37 cellular contexts compared by ENCODE assay signal in genomic region chr15:51699373-51699772, GRCh38. TPM values are rescaled to one million over a fixed set of nuclear protein-coding genes. Genes with fewer than 3 reads are reported as not detected.
"Had no signal": no experiment of that assay in that cellular context is flagged by ENCODE, and none has a peak within 500 bp of the region (broad histone marks: within the 10 kb centered on the region; RNA-seq: fewer than 3 reads in every experiment).

No MANE protein-coding gene starts in this region.

- H3K27me3 ChIP-seq: adrenal gland, ascending aorta, body of pancreas, cardiac muscle cell had no signal

- H3K9me3 ChIP-seq: adrenal gland, ascending aorta, body of pancreas, breast epithelium had no signal

- H3K4me3 ChIP-seq: adrenal gland, ascending aorta, body of pancreas, breast epithelium, cardiac muscle cell had no signal

- FAIRE-seq: astrocyte, bronchial epithelial cell had no signal

- ATAC-seq: activated naive CD4-positive, alpha-beta T cell treated with anti-CD3 and anti-CD28 coated beads, Interleukin-2, amount 50 U/mL, for 72 hours; activated naive CD8-positive, alpha-beta T cell treated with anti-CD3 and anti-CD28 coated beads, Interleukin-2, amount 50 U/mL, for 24 hours; activated T-cell treated with anti-CD3 and anti-CD28 coated beads, Interleukin-2, amount 50 U/mL, for 4 hours; activated T-cell treated with anti-CD3 and anti-CD28 coated beads, Interleukin-2, amount 50 U/mL, for 72 hours; activated T-helper 17 cell treated with anti-CD3 and anti-CD28 coated beads, Interleukin-2, amount 50 U/mL, for 72 hours; body of pancreas had no signal

- DNase-seq: activated effector memory CD4-positive, alpha-beta T cell treated with anti-CD3 and anti-CD28 coated beads, Interleukin-2, amount 50 U/mL, for 16 hours; activated effector memory CD4-positive, alpha-beta T cell treated with Interleukin-2 at 50 U/mL for 16 hours; activated gamma-delta T cell; activated gamma-delta T cell treated with Interleukin-2 at 50 U/mL for 16 hours; activated naive CD4-positive, alpha-beta T cell; activated naive CD4-positive, alpha-beta T cell treated with anti-CD3 and anti-CD28 coated beads for 36 hours; activated naive CD4-positive, alpha-beta T cell treated with anti-CD3 and anti-CD28 coated beads, Interleukin-2, amount 10 ng/mL, durations not matched to agents 7 days and 5 days; activated naive CD4-positive, alpha-beta T cell treated with anti-CD3 and anti-CD28 coated beads, Interleukin-2, amount 50 U/mL, for 16 hours; activated naive CD4-positive, alpha-beta T cell treated with Interleukin-2 at 50 U/mL for 16 hours; activated naive CD8-positive, alpha-beta T cell treated with anti-CD3 and anti-CD28 coated beads for 36 hours; activated naive CD8-positive, alpha-beta T cell treated with anti-CD3 and anti-CD28 coated beads, Interleukin-2, amount 10 ng/mL, durations not matched to agents 7 days and 5 days; activated naive CD8-positive, alpha-beta T cell treated with anti-CD3 and anti-CD28 coated beads, Interleukin-2, amount 50 U/mL, for 24 hours; activated T-cell treated with anti-CD3 and anti-CD28 coated beads, Interleukin-2, amount 50 U/mL, for 24 hours; activated T-cell treated with anti-CD3 and anti-CD28 coated beads, Interleukin-2, amount 50 U/mL, for 4 hours; activated T-cell treated with anti-CD3 and anti-CD28 coated beads, Interleukin-2, amount 50 U/mL, for 48 hours; activated T-cell treated with anti-CD3 and anti-CD28 coated beads, Interleukin-2, amount 50 U/mL, for 72 hours; adrenal gland; amniotic stem cell; amygdala; anterior cingulate cortex; aorta; body of pancreas; brain microvascular endothelial cell; caudate nucleus; central memory CD4-positive, alpha-beta T cell; cerebellar nuclear complex had no signal

- H3K4me1 ChIP-seq: adrenal gland, ascending aorta, body of pancreas, breast epithelium had no signal

- H3K27ac ChIP-seq: adrenal gland, ascending aorta, body of pancreas, brain microvascular endothelial cell, breast epithelium, cardiac muscle cell had no signal

- H3K36me3 ChIP-seq: adrenal gland, ascending aorta, brain microvascular endothelial cell, breast epithelium, cardiac muscle cell had no signal

RNA-seq across cellular contexts. Expression of gene SCG3, which starts 18.1 kb away (rescaled TPM):
- total RNA-seq: activated naive CD4-positive, alpha-beta T cell treated with anti-CD3 and anti-CD28 coated beads for 36 hours; activated naive CD8-positive, alpha-beta T cell treated with anti-CD3 and anti-CD28 coated beads for 36 hours; activated naive CD8-positive, alpha-beta T cell treated with anti-CD3 and anti-CD28 coated beads, Interleukin-2, amount 10 ng/mL, durations not matched to agents 7 days and 5 days; activated T-cell treated with anti-CD3 and anti-CD28 coated beads, Interleukin-2, amount 50 U/mL, for 4 hours; activated T-cell treated with anti-CD3 and anti-CD28 coated beads, Interleukin-2, amount 50 U/mL, for 72 hours; activated T-helper 1 cell treated with anti-CD3 and anti-CD28 coated beads, Interleukin-12 subunit alpha, Interleukin-12 subunit beta, Interleukin-2, Interleukin-4 antibody, amounts not matched to agents 30 ng/mL and 10 ng/mL and 1 ng/mL, durations not matched to agents 14 hours and 24 hours and 36 hours; activated T-helper 17 cell treated with anti-CD3 and anti-CD28 coated beads, Interleukin-2, amount 50 U/mL, for 72 hours; activated T-helper 2 cell treated with anti-CD3 and anti-CD28 coated beads, Interferon-gamma antibody, Interleukin-2, Interleukin-4, amounts not matched to agents 10 μg/mL and 5 μg/mL and 100 μg/mL, durations not matched to agents 14 hours and 24 hours and 36 hours; aorta; ascending aorta; bronchial epithelial cell; cardiac muscle cell; cardiac septum; chondrocyte had no signal
- polyA plus RNA-seq: cardiac muscle cell had no signal
